ENCODE assay signal across 14 cellular contexts in genomic region chr17:4247361-4247980, GRCh38. TPM values are rescaled to one million over a fixed set of nuclear protein-coding genes. Genes with fewer than 3 reads are reported as not detected.
DNase-seq lines count a peak whose midpoint lies in the region; ATAC-seq and TF ChIP-seq lines count a peak whose summit lies in the region.
"Had no signal": no experiment of that assay in that cellular context is flagged by ENCODE, and none has a peak within 500 bp of the region (broad histone marks: within the 10 kb centered on the region; RNA-seq: fewer than 3 reads in every experiment).

No MANE protein-coding gene starts in this region.

- peaks cover 30% of the 10 kb centered on the region for H3K4me1 Mint-ChIP-seq in GM23338

- no peaks in the 10 kb centered on the region; the same call in 2 of the 3 replicates for H3K36me3 Mint-ChIP-seq in GM23338 (ENCODE audit: low read depth)

- no peaks in the 10 kb centered on the region; the same call in 1 of the 2 replicates for H3K36me3 ChIP-seq in GM23338 (ENCODE audit: insufficient read depth)

- DNase-seq in GM23338 (ENCODE audit: low spot score) (no peak), NCI-H2171 (lab: John Stamatoyannopoulos, UW) (peak; percentile 45), epithelial cell of prostate (ENCODE audit: low read depth, low spot score) (peak; percentile 80), retina (peak; percentile 37), activated T-cell treated with anti-CD3 and anti-CD28 coated beads for 4 hours (no peak), NCI-H2196 (lab: John Stamatoyannopoulos, UW; ENCODE audit: unreplicated experiment) (no peak)
- no peak for DNase-seq in stimulated activated CD4-positive, alpha-beta T cell treated with anti-CD3 and anti-CD28 coated beads, Interleukin-2, amount 100 ng/mL, for 24 hours
- DNase-seq: activated CD4-positive, alpha-beta memory T cell treated with anti-CD3 and anti-CD28 coated beads, Interleukin-2, amount 10 ng/mL, durations not matched to agents 7 days and 5 days; activated gamma-delta T cell; GOT3; NCI-H526 treated with DMSO at 0.1 percent for 48 hours had no signal

- peaks cover 95% of the 10 kb centered on the region for H3K79me2 ChIP-seq in GM23338 (replicated peaks; ENCODE audit: insufficient read depth)

- ATAC-seq in GM23338 (no peak; the same call in 2 of the 3 replicates), GM21515 (IDR thresholded peaks at IDR 0.05; ENCODE audit: unreplicated experiment) (no peak)

- no peak overlapping the region for H3K27ac Mint-ChIP-seq in GM23338
- H3K27ac Mint-ChIP-seq: activated CD4-positive, alpha-beta memory T cell treated with anti-CD3 and anti-CD28 coated beads, Interleukin-2, amount 10 ng/mL, durations not matched to agents 7 days and 5 days had no signal

- H3K4me1 ChIP-seq in GM23338 (ENCODE audit: insufficient read depth): peaks cover 28% of the 10 kb centered on the region

- no peaks in the 10 kb centered on the region for H3K27me3 Mint-ChIP-seq in GM23338 (ENCODE audit: insufficient read depth, low read depth, poor library complexity)
- H3K27me3 Mint-ChIP-seq: activated CD4-positive, alpha-beta memory T cell treated with anti-CD3 and anti-CD28 coated beads, Interleukin-2, amount 10 ng/mL, durations not matched to agents 7 days and 5 days had no signal

- peaks cover 66% of the 10 kb centered on the region for H4K20me1 ChIP-seq in GM23338 (replicated peaks; ENCODE audit: insufficient read depth)

- no peak overlapping the region for H2AFZ ChIP-seq in GM23338

- no peaks in the 10 kb centered on the region for H3K9me2 ChIP-seq in GM23338 (ENCODE audit: insufficient read depth)

- no peak overlapping the region for H3K4me3 Mint-ChIP-seq in GM23338
- H3K4me3 Mint-ChIP-seq: activated CD4-positive, alpha-beta memory T cell treated with anti-CD3 and anti-CD28 coated beads, Interleukin-2, amount 10 ng/mL, durations not matched to agents 7 days and 5 days had no signal

- no peaks in the 10 kb centered on the region for H3K27me3 ChIP-seq in GM23338 (ENCODE audit: insufficient read depth)
- H3K27me3 ChIP-seq: BLaER1 had no signal

- H3K27ac ChIP-seq in GM23338 (ENCODE audit: low read depth) (peak overlapping the region; percentile 52; the same call in 1 of the 2 replicates), epithelial cell of prostate (peak overlapping the region; percentile 97)
- H3K27ac ChIP-seq: BLaER1 had no signal

- no peak overlapping the region for H3K4me2 ChIP-seq in GM23338
- H3K4me2 ChIP-seq: BLaER1 had no signal

- no peaks in the 10 kb centered on the region for H3F3A ChIP-seq in GM23338 (replicated peaks; ENCODE audit: low read depth)

- H3K9me3 Mint-ChIP-seq in GM23338: no peaks in the 10 kb centered on the region
- H3K9me3 Mint-ChIP-seq: activated CD4-positive, alpha-beta memory T cell treated with anti-CD3 and anti-CD28 coated beads, Interleukin-2, amount 10 ng/mL, durations not matched to agents 7 days and 5 days had no signal

- no peak overlapping the region for H3K4me3 ChIP-seq in GM23338
- H3K4me3 ChIP-seq: BLaER1, lung had no signal

- TF ChIP-seq CTCF in GM23338 (conservative IDR thresholded peaks at IDR 0.05; ENCODE audit: low read depth in 2 of 2): no peak

TF ChIP-seq in GM23338, 12 proteins besides CTCF, POLR2A, EP300 and RAD21 (continues in another document):
- TF ChIP-seq POLR2AphosphoS5 (IDR thresholded peaks at IDR 0.05; ENCODE audit: low read depth) (no peak), STAT1 (IDR thresholded peaks at IDR 0.05; ENCODE audit: unreplicated experiment) (no peak), EZH2 (IDR thresholded peaks at IDR 0.05; ENCODE audit: low read depth, unreplicated experiment) (no peak), ETS1 (IDR thresholded peaks at IDR 0.05) (no peak), ZNF331 (CRISPR knock-in tag; IDR thresholded peaks at IDR 0.05; ENCODE audit: low read depth) (no peak), JUNB (IDR thresholded peaks at IDR 0.05; ENCODE audit: unreplicated experiment) (no peak), ZNF462 (CRISPR knock-in tag; IDR thresholded peaks at IDR 0.05) (no peak), ZNF114 (CRISPR knock-in tag; IDR thresholded peaks at IDR 0.05) (no peak), CREB1 (CRISPR knock-in tag; IDR thresholded peaks at IDR 0.05; ENCODE audit: low read depth) (no peak)

RNA-seq across cellular contexts. Expression of gene ANKFY1, which starts 16.3 kb away (rescaled TPM):
- total RNA-seq in GM23338 (2014; rRNA removed; shearing (Covaris generic)): 44.4 and 55.2 TPM in 2 replicates
- polyA plus RNA-seq in GM23338 (2016; fragmentation: Nextera tagmentation; extraction: Ambion mirVana): 12.1 and 12.9 TPM in 2 replicates

Comparison
In these comparisons a context has a peak if more than half of its experiments do, and no peak if none do; other contexts are left out.
1. DNase-seq: peak in NCI-H2171 (single experiment), epithelial cell of prostate (single experiment) and retina (single experiment); none in GM23338 (single experiment), activated T-cell treated with anti-CD3 and anti-CD28 coated beads for 4 hours (single experiment), stimulated activated CD4-positive, alpha-beta T cell treated with anti-CD3 and anti-CD28 coated beads, Interleukin-2, amount 100 ng/mL, for 24 hours (0 of 2) and NCI-H2196 (single experiment).